Comparison of ENCODE assay signal across 8 cellular contexts in genomic region chr19:18558202-18558555, GRCh38. TPM values are rescaled to one million over a fixed set of nuclear protein-coding genes. Genes with fewer than 3 reads are reported as not detected.
DNase-seq lines count a peak whose midpoint lies in the region; ATAC-seq and TF ChIP-seq lines count a peak whose summit lies in the region.

No MANE protein-coding gene starts in this region.

- H3K36me3 Mint-ChIP-seq in H9 (ENCODE audit: insufficient read depth in 1 of 3, low read depth in 3 of 3) = peaks cover 3 to 16% (median 16%) of the 10 kb centered on the region in 3 experiments; a peak in 6 of 7 replicates
- H3K36me3 Mint-ChIP-seq in WTC11 = peaks cover 13% of the 10 kb centered on the region
- H3K36me3 Mint-ChIP-seq in glutamatergic neuron (ENCODE audit: unreplicated experiment) = no peaks in the 10 kb centered on the region

- peak overlapping the region in 2 of 3 experiments; percentile 21 to 82; a peak in 4 of 7 replicates for H3K27ac Mint-ChIP-seq in H9
- H3K27ac Mint-ChIP-seq in WTC11 = peak overlapping the region; percentile 73
- peak overlapping the region; percentile 67 for H3K27ac Mint-ChIP-seq in glutamatergic neuron (ENCODE audit: unreplicated experiment)

- H3K4ac ChIP-seq in H9 (ENCODE audit: low read depth, low read length) = no peak overlapping the region

- DNase-seq in H9 = no peak
- DNase-seq in WTC11 (ENCODE audit: low spot score) = no peak
- DNase-seq in glutamatergic neuron = no peak

- H3K27me3 ChIP-seq in H9 (ENCODE audit: insufficient read depth, low read length) = no peaks in the 10 kb centered on the region

- H4K20me1 ChIP-seq in H9 (ENCODE audit: control insufficient read depth, insufficient read depth, insufficient read length) = no peaks in the 10 kb centered on the region

- no peaks in the 10 kb centered on the region for H3K4me1 ChIP-seq in H9 (ENCODE audit: insufficient read depth, low read length)

- H2BK20ac ChIP-seq in H9 (ENCODE audit: low read depth, low read length, poor library complexity, severe bottlenecking) = no peak overlapping the region

- H3K23ac ChIP-seq in H9 (ENCODE audit: insufficient read length, low read depth, low read length) = no peak overlapping the region

- H3T11ph ChIP-seq in H9 (ENCODE audit: low read length) = no peak overlapping the region

- H3K9me3 ChIP-seq in H9 (ENCODE audit: control insufficient read depth, low read depth, low read length) = no peaks in the 10 kb centered on the region

- H3K18ac ChIP-seq in H9 (ENCODE audit: insufficient read length, low read depth, low read length) = no peak overlapping the region

- H2AFZ ChIP-seq in H9 (ENCODE audit: low read length) = no peak overlapping the region

- H3K27ac ChIP-seq in H9 (ENCODE audit: insufficient read length, low read depth, low read length) (no peak overlapping the region), skin epidermis (peak overlapping the region; percentile 77 to 98 (median 90))

- H3K23me2 ChIP-seq in H9 (ENCODE audit: insufficient read length, low read depth, low read length, poor library complexity, severe bottlenecking) = peaks cover 6% of the 10 kb centered on the region

- H3K4me2 ChIP-seq in H9 (ENCODE audit: insufficient read depth, insufficient read length, low read length) = peak overlapping the region; percentile 65

- H3K9me3 Mint-ChIP-seq in H9 (no peaks in the 10 kb centered on the region), WTC11 (no peaks in the 10 kb centered on the region), glutamatergic neuron (ENCODE audit: unreplicated experiment) (peaks cover 4% of the 10 kb centered on the region)

- H3K27me3 Mint-ChIP-seq in H9 (ENCODE audit: low read depth) (no peaks in the 10 kb centered on the region), WTC11 (ENCODE audit: low read depth) (no peaks in the 10 kb centered on the region), glutamatergic neuron (ENCODE audit: unreplicated experiment) (no peaks in the 10 kb centered on the region)

- no peak overlapping the region for H2BK120ac ChIP-seq in H9 (ENCODE audit: low read depth, low read length, poor library complexity, severe bottlenecking)

- H4K8ac ChIP-seq in H9 (replicated peaks; ENCODE audit: insufficient read length, low read depth, low read length) = no peak overlapping the region

- CTCF ChIA-PET in WTC11 (lab: Charles Lee) = interaction anchor here (0.6 to 2.8 kb wide), 15 partner anchors 9 to 1297 kb away, joined by 3 to 15 read pairs (median 4); partner anchors contain the start of genes ELL, REX1BD and UBA52

- H3K9ac ChIP-seq in H9 (ENCODE audit: extremely low read depth, insufficient read length, low read length) = peak overlapping the region; percentile 37

- H2AK5ac ChIP-seq in H9 (ENCODE audit: insufficient read length, low read length) = no peak overlapping the region

- ATAC-seq in WTC11 (0 out of 2 replicates have a peak, but pooled peaks have one; percentile 8), HG03342 (IDR thresholded peaks at IDR 0.05; ENCODE audit: unreplicated experiment) (no peak), HG02798 (IDR thresholded peaks at IDR 0.05; ENCODE audit: poor library complexity, unreplicated experiment) (no peak), HG03354 (IDR thresholded peaks at IDR 0.05; ENCODE audit: poor library complexity, severe bottlenecking, unreplicated experiment) (no peak)
- no peak for ATAC-seq in activated CD4-positive, CD25-positive, alpha-beta regulatory T cell treated with anti-CD3 and anti-CD28 coated beads, Interleukin-2, amount 50 U/mL, for 24 hours

- H3K4me3 Mint-ChIP-seq in H9 (peak overlapping the region; percentile 88 to 96), WTC11 (peak overlapping the region; percentile 87), glutamatergic neuron (ENCODE audit: unreplicated experiment) (peak overlapping the region; percentile 86)

- no peak overlapping the region for H4K91ac ChIP-seq in H9 (ENCODE audit: insufficient read length, low read depth, low read length)

- peak overlapping the region; percentile 58 to 100 (median 97) for H3K4me3 ChIP-seq in skin epidermis

- no peak overlapping the region for H3K56ac ChIP-seq in H9 (ENCODE audit: insufficient read length, low read depth, low read length)

- no peaks in the 10 kb centered on the region for H3K79me1 ChIP-seq in H9 (ENCODE audit: insufficient read depth, low read depth, low read length, poor library complexity, severe bottlenecking)

- H3K79me2 ChIP-seq in H9 (ENCODE audit: insufficient read depth, low read length) = peaks cover 6% of the 10 kb centered on the region; the same call in 1 of the 2 replicates

- H2BK12ac ChIP-seq in H9 (ENCODE audit: insufficient read length, low read depth, low read length) = no peak overlapping the region

- no peak overlapping the region for H2BK5ac ChIP-seq in H9 (ENCODE audit: insufficient read length, low read length)

- TF ChIP-seq CTCF in H9 (conservative IDR thresholded peaks at IDR 0.05) (no peak), WTC11 (IDR thresholded peaks at IDR 0.05) (no peak), glutamatergic neuron (IDR thresholded peaks at IDR 0.05; ENCODE audit: partially characterized antibody, unreplicated experiment) (no peak)

- H2BK15ac ChIP-seq in H9 (ENCODE audit: low read depth, low read length) = no peak overlapping the region

- H4K5ac ChIP-seq in H9 (ENCODE audit: insufficient read length, low read depth, low read length) = no peak overlapping the region

- H3K4me1 Mint-ChIP-seq in H9 (peaks cover 5 to 8% of the 10 kb centered on the region in 2 experiments), WTC11 (peaks cover 8% of the 10 kb centered on the region), glutamatergic neuron (ENCODE audit: low read depth, unreplicated experiment) (peaks cover 3% of the 10 kb centered on the region)

- WGBS in H9 (ENCODE audit: extremely low coverage, insufficient read length, low lambda C conversion rate) = no CpG with 5 or more reads among the region's 11 CpGs

- POLR2A ChIA-PET in WTC11 (lab: Charles Lee) = interaction anchor here (0.6 to 2.7 kb wide), 5 partner anchors 9 to 32 kb away, joined by 3 to 11 read pairs (median 6); partner anchors contain the start of genes FKBP8 and UBA52

- H3K14ac ChIP-seq in H9 (ENCODE audit: insufficient read depth, low read length) = peak overlapping the region; percentile 28; the same call in 1 of the 2 replicates

TF ChIP-seq in WTC11, 78 proteins besides CTCF, POLR2A, EP300 and RAD21:
- TF ChIP-seq ATF2 (CRISPR knock-in tag; IDR thresholded peaks at IDR 0.05; ENCODE audit: borderline replicate concordance, low read depth) (no peak), AFF4 (CRISPR knock-in tag; IDR thresholded peaks at IDR 0.05; ENCODE audit: borderline replicate concordance) (no peak), GTF2I (CRISPR knock-in tag; conservative IDR thresholded peaks at IDR 0.05) (no peak), SMAD3 (CRISPR knock-in tag; IDR thresholded peaks at IDR 0.05; ENCODE audit: borderline replicate concordance) (no peak)

RNA-seq across cellular contexts. Expression of gene KXD1, which starts 0.5 kb away (rescaled TPM):
- total RNA-seq in H9 (2021) = 138 and 143 TPM in 2 replicates
- total RNA-seq in WTC11 (2021) = 136 to 155 TPM (median 154 TPM) in 3 replicates
- total RNA-seq in glutamatergic neuron (ENCODE audit: unreplicated experiment) = 71.3 TPM

RNA-seq across cellular contexts. Expression of gene UBA52, which starts 13.5 kb away (rescaled TPM):
- total RNA-seq in H9 (2021) (1,265 and 1,276 TPM in 2 replicates), WTC11 (2021) (1,300 to 1,361 TPM (median 1,328 TPM) in 3 replicates), glutamatergic neuron (ENCODE audit: unreplicated experiment) (826 TPM)

RNA-seq across cellular contexts. Expression of gene FKBP8, which starts 14.8 kb away (rescaled TPM):
- total RNA-seq in H9 (2021) = 308 and 310 TPM in 2 replicates
- 345 to 423 TPM (median 410 TPM) in 3 replicates for total RNA-seq in WTC11 (2021)
- 203 TPM for total RNA-seq in glutamatergic neuron (ENCODE audit: unreplicated experiment)

RNA-seq across cellular contexts. Expression of gene REX1BD, which starts 30.4 kb away (rescaled TPM):
- total RNA-seq in H9 (2021) (72.3 and 79.0 TPM in 2 replicates), WTC11 (2021) (90.2 to 107 TPM (median 99.0 TPM) in 3 replicates), glutamatergic neuron (ENCODE audit: unreplicated experiment) (54.3 TPM)

RNA-seq across cellular contexts. Expression of gene ELL, which starts 36.3 kb away (rescaled TPM):
- total RNA-seq in H9 (2021) (15.5 and 17.0 TPM in 2 replicates), WTC11 (2021) (11.6 to 17.3 TPM (median 13.1 TPM) in 3 replicates), glutamatergic neuron (ENCODE audit: unreplicated experiment) (11.6 TPM)
